In genomic region chr4:42750831-42751230, GRCh38 we compare ENCODE assay signal across 22 cellular contexts.
DNase-seq lines count a peak whose midpoint lies in the region; ATAC-seq and TF ChIP-seq lines count a peak whose summit lies in the region.
"Had no signal": no experiment of that assay in that cellular context is flagged by ENCODE, and none has a peak within 500 bp of the region (broad histone marks: within the 10 kb centered on the region; RNA-seq: fewer than 3 reads in every experiment).

No MANE protein-coding gene starts in this region.

- DNase-seq in G401 (ENCODE audit: low spot score) (peak; percentile 3), NCI-H1092 treated with DMSO at 0.1 percent for 48 hours (lab: John Stamatoyannopoulos, UW) (peak; percentile 74), NCI-H748 (lab: John Stamatoyannopoulos, UW; ENCODE audit: unreplicated experiment) (peak; percentile 50), mesenteric fat pad (ENCODE audit: low spot score) (no peak), A673 (ENCODE audit: low spot score) (no peak)
- DNase-seq: foreskin keratinocyte; left ventricle myocardium inferior; NCI-H2227 treated with DMSO at 0.1 percent for 48 hours; psoas muscle; stimulated activated CD4-positive, alpha-beta T cell treated with anti-CD3 and anti-CD28 coated beads, Interleukin-1b, Interleukin-23, amount 100 ng/mL, for 48 hours; uterus had no signal

- CTCF ChIA-PET in A673 (lab: Charles Lee): no interaction called here

- intact Hi-C loops in A673 (cut with micrococcal nuclease; ENCODE audit: unreplicated experiment): no loop called here

- peaks cover 2% of the 10 kb centered on the region for H3K27me3 Mint-ChIP-seq in nephron (ENCODE audit: low read depth)
- H3K27me3 Mint-ChIP-seq: activated naive CD8-positive, alpha-beta T cell; activated T-helper 17 cell treated with anti-CD3 and anti-CD28 coated beads, Interleukin-2, amount 50 U/mL, for 72 hours had no signal

- H3K4me3 Mint-ChIP-seq in nephron: no peak overlapping the region
- H3K4me3 Mint-ChIP-seq: activated CD4-positive, alpha-beta T cell treated with anti-CD3 and anti-CD28 coated beads, Interleukin-2, amount 10 ng/mL, durations not matched to agents 7 days and 5 days; activated naive CD8-positive, alpha-beta T cell; activated T-helper 17 cell treated with anti-CD3 and anti-CD28 coated beads, Interleukin-2, amount 50 U/mL, for 72 hours; CD4-positive, CD25-positive, alpha-beta regulatory T cell; immature natural killer cell; stimulated activated effector memory CD8-positive, alpha-beta T cell treated with anti-CD3 and anti-CD28 coated beads, Interleukin-12 subunit alpha, Interleukin-12 subunit beta, amount 100 ng/mL, for 72 hours had no signal

- H3K27me3 ChIP-seq in A673 (replicated peaks; ENCODE audit: insufficient read depth, low read depth, low read length, poor library complexity): no peaks in the 10 kb centered on the region
- H3K27me3 ChIP-seq: foreskin keratinocyte, testis, uterus had no signal

- in situ Hi-C loops in G401 (cut with HindIII; ENCODE audit: low sequenced_read_pairs): no loop called here

- ATAC-seq in HG02610 (IDR thresholded peaks at IDR 0.05; ENCODE audit: unreplicated experiment): no peak
- ATAC-seq: activated T-helper 17 cell treated with anti-CD3 and anti-CD28 coated beads, Interleukin-2, amount 50 U/mL, for 72 hours; foreskin keratinocyte; HCT116 had no signal

- H3K4me1 ChIP-seq in A673 (ENCODE audit: insufficient read depth, low read length, poor library complexity, severe bottlenecking): no peaks in the 10 kb centered on the region
- H3K4me1 ChIP-seq: foreskin keratinocyte, left ventricle myocardium inferior, psoas muscle, testis, uterus had no signal

- peaks cover 15% of the 10 kb centered on the region for H3K4me1 Mint-ChIP-seq in nephron
- H3K4me1 Mint-ChIP-seq: activated CD4-positive, alpha-beta T cell treated with anti-CD3 and anti-CD28 coated beads, Interleukin-2, amount 10 ng/mL, durations not matched to agents 7 days and 5 days; activated T-helper 17 cell treated with anti-CD3 and anti-CD28 coated beads, Interleukin-2, amount 50 U/mL, for 72 hours; CD4-positive, CD25-positive, alpha-beta regulatory T cell; immature natural killer cell had no signal

- no peaks in the 10 kb centered on the region for H3K9me3 ChIP-seq in A673 (ENCODE audit: low read depth, low read length, poor library complexity, severe bottlenecking)
- H3K9me3 ChIP-seq: psoas muscle, testis, uterus had no signal

- POLR2A ChIA-PET in A673 (lab: Charles Lee; ENCODE audit: low non-redundant PET): no interaction called here

- no peaks in the 10 kb centered on the region for H3K36me3 Mint-ChIP-seq in nephron (ENCODE audit: low read depth)
- H3K36me3 Mint-ChIP-seq: activated naive CD8-positive, alpha-beta T cell; CD4-positive, CD25-positive, alpha-beta regulatory T cell; immature natural killer cell; stimulated activated effector memory CD8-positive, alpha-beta T cell treated with anti-CD3 and anti-CD28 coated beads, Interleukin-12 subunit alpha, Interleukin-12 subunit beta, amount 100 ng/mL, for 72 hours had no signal

- H3K27ac ChIP-seq in A673 (ENCODE audit: low read depth, low read length, poor library complexity, severe bottlenecking): no peak overlapping the region
- H3K27ac ChIP-seq: foreskin keratinocyte, left ventricle myocardium inferior, psoas muscle, skin epidermis, testis, uterus had no signal

- no peaks in the 10 kb centered on the region for H3K36me3 ChIP-seq in A673 (ENCODE audit: insufficient read depth, low read length, poor library complexity, severe bottlenecking)
- H3K36me3 ChIP-seq: left ventricle myocardium inferior, uterus had no signal

- peak overlapping the region in 2 of 3 experiments; percentile 6 to 28 for H3K27ac Mint-ChIP-seq in nephron
- H3K27ac Mint-ChIP-seq: activated CD4-positive, alpha-beta T cell treated with anti-CD3 and anti-CD28 coated beads, Interleukin-2, amount 10 ng/mL, durations not matched to agents 7 days and 5 days; activated naive CD8-positive, alpha-beta T cell; activated T-helper 17 cell treated with anti-CD3 and anti-CD28 coated beads, Interleukin-2, amount 50 U/mL, for 72 hours; immature natural killer cell; stimulated activated effector memory CD8-positive, alpha-beta T cell treated with anti-CD3 and anti-CD28 coated beads, Interleukin-12 subunit alpha, Interleukin-12 subunit beta, amount 100 ng/mL, for 72 hours had no signal

- peaks cover 8% of the 10 kb centered on the region for H3K9me3 Mint-ChIP-seq in nephron
- H3K9me3 Mint-ChIP-seq: activated CD4-positive, alpha-beta T cell treated with anti-CD3 and anti-CD28 coated beads, Interleukin-2, amount 10 ng/mL, durations not matched to agents 7 days and 5 days; activated T-helper 17 cell treated with anti-CD3 and anti-CD28 coated beads, Interleukin-2, amount 50 U/mL, for 72 hours; stimulated activated effector memory CD8-positive, alpha-beta T cell treated with anti-CD3 and anti-CD28 coated beads, Interleukin-12 subunit alpha, Interleukin-12 subunit beta, amount 100 ng/mL, for 72 hours had no signal

- no peak overlapping the region for H3K4me3 ChIP-seq in A673 (ENCODE audit: low read depth, low read length, poor library complexity, severe bottlenecking)
- H3K4me3 ChIP-seq: left ventricle myocardium inferior, psoas muscle, skin epidermis, testis, uterus had no signal

- TF ChIP-seq CTCF in nephron (IDR thresholded peaks at IDR 0.05; ENCODE audit: unreplicated experiment in 3 of 3) (no peak), A673 (conservative IDR thresholded peaks at IDR 0.05; ENCODE audit: low read depth, low read length) (no peak)

- no TSS peak for BruUV-seq in A673 (replicated peaks; lab: Mats Ljungman, UMichigan)

Comparison
In these comparisons a context has a peak if more than half of its experiments do, and no peak if none do; other contexts are left out.
1. DNase-seq: peak in G401 (single experiment), NCI-H1092 treated with DMSO at 0.1 percent for 48 hours (single experiment) and NCI-H748 (single experiment); none in mesenteric fat pad (single experiment) and A673 (single experiment).